4 cellular contexts compared by ENCODE assay signal in the genomic region with DNA sequence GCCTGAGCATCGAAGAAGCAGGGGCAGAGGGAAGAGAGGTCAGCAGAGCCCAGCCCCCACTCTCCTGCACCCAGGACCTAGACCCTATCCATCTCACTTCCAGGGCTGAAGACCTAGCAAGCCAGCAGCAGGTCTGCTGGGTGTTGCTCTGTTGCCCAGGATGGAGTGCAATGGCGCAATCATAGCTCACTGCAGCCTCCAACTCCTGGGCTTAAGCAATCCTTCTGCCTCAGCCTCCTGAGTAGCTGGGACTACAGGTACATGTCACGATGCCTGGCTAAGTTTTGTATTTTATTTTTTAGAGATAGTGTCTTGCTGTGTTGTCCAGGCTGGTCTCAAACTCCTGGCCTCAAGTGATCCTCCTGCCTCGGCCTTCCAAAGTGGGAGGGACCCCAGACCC. TPM values are rescaled to one million over a fixed set of nuclear protein-coding genes. Genes with fewer than 3 reads are reported as not detected.
"Had no signal": no experiment of that assay in that cellular context is flagged by ENCODE, and none has a peak within 500 bp of the region (broad histone marks: within the 10 kb centered on the region; RNA-seq: fewer than 3 reads in every experiment).

No MANE protein-coding gene starts in this region.

RNA-seq across cellular contexts. Expression of gene EMP2, which starts 53.0 kb away (rescaled TPM):
- total RNA-seq: naive thymus-derived CD4-positive, alpha-beta T cell; naive thymus-derived CD8-positive, alpha-beta T cell; natural killer cell; natural killer cell treated with Interleukin-12 subunit alpha and Interleukin-12 subunit beta and Interleukin-15 and Interleukin-18, amount 100 ng/mL, for 72 hours had no signal
- polyA plus RNA-seq: naive thymus-derived CD4-positive, alpha-beta T cell; naive thymus-derived CD8-positive, alpha-beta T cell had no signal
